1 cellular context compared by ENCODE assay signal in genomic region chr6:160520043-160520904, GRCh38.
A peak's percentile ranks its signal among the peaks of the same experiment; 100 is the strongest.
TF ChIP-seq lines count a peak whose summit lies in the region.

No MANE protein-coding gene starts in this region.

TF ChIP-seq in HepG2, 621 proteins besides CTCF, POLR2A, EP300 and RAD21 (continued from another document and continues in another):
- TF ChIP-seq, protein P1, sequence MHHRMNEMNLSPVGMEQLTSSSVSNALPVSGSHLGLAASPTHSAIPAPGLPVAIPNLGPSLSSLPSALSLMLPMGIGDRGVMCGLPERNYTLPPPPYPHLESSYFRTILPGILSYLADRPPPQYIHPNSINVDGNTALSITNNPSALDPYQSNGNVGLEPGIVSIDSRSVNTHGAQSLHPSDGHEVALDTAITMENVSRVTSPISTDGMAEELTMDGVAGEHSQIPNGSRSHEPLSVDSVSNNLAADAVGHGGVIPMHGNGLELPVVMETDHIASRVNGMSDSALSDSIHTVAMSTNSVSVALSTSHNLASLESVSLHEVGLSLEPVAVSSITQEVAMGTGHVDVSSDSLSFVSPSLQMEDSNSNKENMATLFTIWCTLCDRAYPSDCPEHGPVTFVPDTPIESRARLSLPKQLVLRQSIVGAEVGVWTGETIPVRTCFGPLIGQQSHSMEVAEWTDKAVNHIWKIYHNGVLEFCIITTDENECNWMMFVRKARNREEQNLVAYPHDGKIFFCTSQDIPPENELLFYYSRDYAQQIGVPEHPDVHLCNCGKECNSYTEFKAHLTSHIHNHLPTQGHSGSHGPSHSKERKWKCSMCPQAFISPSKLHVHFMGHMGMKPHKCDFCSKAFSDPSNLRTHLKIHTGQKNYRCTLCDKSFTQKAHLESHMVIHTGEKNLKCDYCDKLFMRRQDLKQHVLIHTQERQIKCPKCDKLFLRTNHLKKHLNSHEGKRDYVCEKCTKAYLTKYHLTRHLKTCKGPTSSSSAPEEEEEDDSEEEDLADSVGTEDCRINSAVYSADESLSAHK (CRISPR knock-in tag; IDR thresholded peaks at IDR 0.05; ENCODE audit: borderline replicate concordance): no peak
- TF ChIP-seq KLF12 (CRISPR knock-in tag; IDR thresholded peaks at IDR 0.05; ENCODE audit: borderline replicate concordance) (peak; percentile 71), SNAPC4 (CRISPR knock-in tag; IDR thresholded peaks at IDR 0.05) (no peak), ZNF782 (CRISPR knock-in tag; IDR thresholded peaks at IDR 0.05; ENCODE audit: borderline replicate concordance) (no peak), ELK4 (CRISPR knock-in tag; IDR thresholded peaks at IDR 0.05; ENCODE audit: borderline replicate concordance) (no peak), ONECUT2 (CRISPR knock-in tag; IDR thresholded peaks at IDR 0.05) (no peak), PITX1 (CRISPR knock-in tag; IDR thresholded peaks at IDR 0.05) (peak; percentile 55; the same call in 1 of the 2 replicates), MAZ (IDR thresholded peaks at IDR 0.05; ENCODE audit: borderline replicate concordance, low read depth, low read length) (no peak; the same call in 1 of the 2 replicates), MAZ (CRISPR knock-in tag; IDR thresholded peaks at IDR 0.05; ENCODE audit: low read depth) (peak; percentile 34; the same call in 1 of the 2 replicates), SIN3A (IDR thresholded peaks at IDR 0.05; ENCODE audit: borderline replicate concordance, low read depth, low read length) (0 out of 2 replicates have a peak, but pooled peaks have one; percentile 48), TBX3 (IDR thresholded peaks at IDR 0.05; ENCODE audit: borderline replicate concordance) (no peak), PAF1 (CRISPR knock-in tag; IDR thresholded peaks at IDR 0.05) (no peak), HOXA9 (CRISPR knock-in tag; IDR thresholded peaks at IDR 0.05; ENCODE audit: borderline replicate concordance) (no peak), HNRNPK (IDR thresholded peaks at IDR 0.05; ENCODE audit: low read depth, low read length, poor library complexity, severe bottlenecking) (peak; percentile 76), NR3C1 (CRISPR knock-in tag; IDR thresholded peaks at IDR 0.05) (no peak), ZNF800 (CRISPR knock-in tag; IDR thresholded peaks at IDR 0.05) (peak; percentile 87), ZNF510 (CRISPR knock-in tag; IDR thresholded peaks at IDR 0.05; ENCODE audit: low read depth) (no peak), KDM6A (CRISPR knock-in tag; IDR thresholded peaks at IDR 0.05; ENCODE audit: low read depth) (no peak), RFX3 (CRISPR knock-in tag; IDR thresholded peaks at IDR 0.05) (no peak), GATA4 (IDR thresholded peaks at IDR 0.05; ENCODE audit: borderline replicate concordance, low read depth) (no peak), FOXM1 (CRISPR knock-in tag; IDR thresholded peaks at IDR 0.05) (no peak), SOX13 (IDR thresholded peaks at IDR 0.05) (no peak), SOX13 (CRISPR knock-in tag; conservative IDR thresholded peaks at IDR 0.05 in 1 of 2, IDR thresholded peaks at IDR 0.05 in 1 of 2) (no peak), PTBP1 (IDR thresholded peaks at IDR 0.05; ENCODE audit: low read depth, low read length, poor library complexity, severe bottlenecking) (peak; percentile 72), TBL1XR1 (IDR thresholded peaks at IDR 0.05; ENCODE audit: borderline replicate concordance, low read length, partially characterized antibody) (peak; percentile 32)
- TF ChIP-seq, protein P2, sequence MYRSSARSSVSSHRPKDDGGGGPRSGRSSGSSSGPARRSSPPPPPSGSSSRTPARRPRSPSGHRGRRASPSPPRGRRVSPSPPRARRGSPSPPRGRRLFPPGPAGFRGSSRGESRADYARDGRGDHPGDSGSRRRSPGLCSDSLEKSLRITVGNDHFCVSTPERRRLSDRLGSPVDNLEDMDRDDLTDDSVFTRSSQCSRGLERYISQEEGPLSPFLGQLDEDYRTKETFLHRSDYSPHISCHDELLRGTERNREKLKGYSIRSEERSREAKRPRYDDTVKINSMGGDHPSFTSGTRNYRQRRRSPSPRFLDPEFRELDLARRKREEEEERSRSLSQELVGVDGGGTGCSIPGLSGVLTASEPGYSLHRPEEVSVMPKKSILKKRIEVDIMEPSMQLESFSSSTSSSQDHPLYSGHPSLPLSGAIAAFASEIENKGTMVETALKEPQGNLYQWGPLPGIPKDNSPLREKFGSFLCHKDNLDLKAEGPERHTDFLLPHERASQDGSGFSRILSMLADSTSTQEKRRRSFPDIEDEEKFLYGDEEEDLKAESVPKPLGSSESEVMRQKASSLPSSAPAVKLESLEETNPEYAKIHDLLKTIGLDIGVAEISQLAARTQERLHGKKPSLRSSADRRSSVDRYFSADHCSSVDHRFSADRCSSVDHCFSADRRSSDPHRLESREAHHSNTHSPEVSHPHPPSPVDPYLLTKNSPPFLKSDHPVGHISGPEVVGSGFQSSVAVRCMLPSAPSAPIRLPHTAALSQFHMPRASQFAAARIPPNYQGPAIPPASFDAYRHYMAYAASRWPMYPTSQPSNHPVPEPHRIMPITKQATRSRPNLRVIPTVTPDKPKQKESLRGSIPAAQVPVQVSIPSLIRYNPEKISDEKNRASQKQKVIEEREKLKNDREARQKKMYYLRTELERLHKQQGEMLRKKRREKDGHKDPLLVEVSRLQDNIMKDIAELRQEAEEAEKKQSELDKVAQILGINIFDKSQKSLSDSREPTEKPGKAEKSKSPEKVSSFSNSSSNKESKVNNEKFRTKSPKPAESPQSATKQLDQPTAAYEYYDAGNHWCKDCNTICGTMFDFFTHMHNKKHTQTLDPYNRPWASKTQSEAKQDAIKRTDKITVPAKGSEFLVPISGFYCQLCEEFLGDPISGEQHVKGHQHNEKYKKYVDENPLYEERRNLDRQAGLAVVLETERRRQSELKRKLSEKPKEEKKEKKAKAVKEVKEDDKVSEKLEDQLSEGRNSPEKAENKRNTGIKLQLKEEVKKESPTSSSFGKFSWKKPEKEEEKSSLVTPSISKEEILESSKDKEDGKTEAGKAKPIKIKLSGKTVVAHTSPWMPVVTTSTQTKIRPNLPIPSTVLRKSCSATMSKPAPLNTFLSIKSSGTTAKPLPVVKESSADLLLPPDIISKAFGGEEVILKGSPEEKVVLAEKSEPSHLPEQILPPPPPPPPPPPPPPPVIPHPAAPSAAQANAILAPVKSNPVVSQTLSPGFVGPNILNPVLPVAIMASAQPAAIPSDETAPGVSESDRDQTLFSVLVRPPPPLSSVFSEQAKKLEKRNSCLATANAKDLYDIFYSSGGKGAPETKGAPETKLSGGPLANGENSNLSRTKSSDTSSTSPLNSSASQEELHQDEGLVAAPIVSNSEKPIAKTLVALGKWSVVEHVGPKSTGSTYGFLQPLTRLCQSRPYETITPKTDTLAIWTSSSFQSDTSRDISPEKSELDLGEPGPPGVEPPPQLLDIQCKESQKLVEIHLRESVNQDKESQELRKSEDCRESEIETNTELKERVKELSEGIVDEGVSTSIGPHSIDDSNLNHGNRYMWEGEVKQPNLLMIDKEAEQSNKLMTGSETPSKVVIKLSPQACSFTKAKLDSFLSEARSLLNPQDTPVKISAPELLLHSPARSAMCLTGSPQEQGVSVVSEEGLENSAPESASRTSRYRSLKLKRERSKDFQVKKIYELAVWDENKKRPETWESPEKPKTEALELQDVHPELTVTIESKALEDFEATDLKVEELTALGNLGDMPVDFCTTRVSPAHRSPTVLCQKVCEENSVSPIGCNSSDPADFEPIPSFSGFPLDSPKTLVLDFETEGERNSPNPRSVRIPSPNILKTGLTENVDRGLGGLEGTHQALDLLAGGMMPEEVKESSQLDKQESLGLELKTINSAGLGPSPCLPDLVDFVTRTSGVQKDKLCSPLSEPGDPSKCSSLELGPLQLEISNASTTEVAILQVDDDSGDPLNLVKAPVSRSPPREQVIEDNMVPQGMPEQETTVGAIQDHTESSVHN (CRISPR knock-in tag; IDR thresholded peaks at IDR 0.05): no peak; the same call in 1 of the 2 replicates
- TF ChIP-seq, protein P3, sequence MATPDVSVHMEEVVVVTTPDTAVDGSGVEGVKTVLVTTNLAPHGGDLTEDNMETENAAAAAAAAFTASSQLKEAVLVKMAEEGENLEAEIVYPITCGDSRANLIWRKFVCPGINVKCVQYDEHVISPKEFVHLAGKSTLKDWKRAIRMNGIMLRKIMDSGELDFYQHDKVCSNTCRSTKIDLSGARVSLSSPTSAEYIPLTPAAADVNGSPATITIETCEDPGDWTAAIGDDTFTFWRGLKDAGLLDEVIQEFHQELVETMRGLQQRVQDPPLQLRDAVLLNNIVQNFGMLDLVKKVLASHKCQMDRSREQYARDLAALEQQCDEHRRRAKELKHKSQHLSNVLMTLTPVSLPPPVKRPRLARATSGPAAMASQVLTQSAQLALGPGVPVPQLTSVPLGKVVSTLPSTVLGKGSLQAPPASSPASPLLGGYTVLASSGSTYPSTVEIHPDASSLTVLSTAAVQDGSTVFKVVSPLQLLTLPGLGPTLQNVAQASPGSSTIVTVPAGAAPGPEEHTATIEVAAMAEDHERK (CRISPR knock-in tag; IDR thresholded peaks at IDR 0.05; ENCODE audit: low read depth): no peak
- TF ChIP-seq, protein P4, sequence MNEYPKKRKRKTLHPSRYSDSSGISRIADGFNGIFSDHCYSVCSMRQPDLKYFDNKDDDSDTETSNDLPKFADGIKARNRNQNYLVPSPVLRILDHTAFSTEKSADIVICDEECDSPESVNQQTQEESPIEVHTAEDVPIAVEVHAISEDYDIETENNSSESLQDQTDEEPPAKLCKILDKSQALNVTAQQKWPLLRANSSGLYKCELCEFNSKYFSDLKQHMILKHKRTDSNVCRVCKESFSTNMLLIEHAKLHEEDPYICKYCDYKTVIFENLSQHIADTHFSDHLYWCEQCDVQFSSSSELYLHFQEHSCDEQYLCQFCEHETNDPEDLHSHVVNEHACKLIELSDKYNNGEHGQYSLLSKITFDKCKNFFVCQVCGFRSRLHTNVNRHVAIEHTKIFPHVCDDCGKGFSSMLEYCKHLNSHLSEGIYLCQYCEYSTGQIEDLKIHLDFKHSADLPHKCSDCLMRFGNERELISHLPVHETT (CRISPR knock-in tag; conservative IDR thresholded peaks at IDR 0.05): no peak
- TF ChIP-seq, protein P5, sequence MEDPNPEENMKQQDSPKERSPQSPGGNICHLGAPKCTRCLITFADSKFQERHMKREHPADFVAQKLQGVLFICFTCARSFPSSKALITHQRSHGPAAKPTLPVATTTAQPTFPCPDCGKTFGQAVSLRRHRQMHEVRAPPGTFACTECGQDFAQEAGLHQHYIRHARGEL (CRISPR knock-in tag; IDR thresholded peaks at IDR 0.05): no peak
- TF ChIP-seq, protein P6, sequence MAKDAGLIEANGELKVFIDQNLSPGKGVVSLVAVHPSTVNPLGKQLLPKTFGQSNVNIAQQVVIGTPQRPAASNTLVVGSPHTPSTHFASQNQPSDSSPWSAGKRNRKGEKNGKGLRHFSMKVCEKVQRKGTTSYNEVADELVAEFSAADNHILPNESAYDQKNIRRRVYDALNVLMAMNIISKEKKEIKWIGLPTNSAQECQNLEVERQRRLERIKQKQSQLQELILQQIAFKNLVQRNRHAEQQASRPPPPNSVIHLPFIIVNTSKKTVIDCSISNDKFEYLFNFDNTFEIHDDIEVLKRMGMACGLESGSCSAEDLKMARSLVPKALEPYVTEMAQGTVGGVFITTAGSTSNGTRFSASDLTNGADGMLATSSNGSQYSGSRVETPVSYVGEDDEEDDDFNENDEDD (CRISPR knock-in tag; IDR thresholded peaks at IDR 0.05; ENCODE audit: borderline replicate concordance): peak; percentile 19; the same call in 1 of the 2 replicates
